ENCODE assay signal across 21 cellular contexts in genomic region chr5:151138114-151138513, GRCh38. TPM values are rescaled to one million over a fixed set of nuclear protein-coding genes. Genes with fewer than 3 reads are reported as not detected.
DNase-seq lines count a peak whose midpoint lies in the region; ATAC-seq and TF ChIP-seq lines count a peak whose summit lies in the region.
"Had no signal": no experiment of that assay in that cellular context is flagged by ENCODE, and none has a peak within 500 bp of the region (broad histone marks: within the 10 kb centered on the region; RNA-seq: fewer than 3 reads in every experiment).

No MANE protein-coding gene starts in this region.

- CTCF ChIA-PET in CD8-positive, alpha-beta T cell (lab: Charles Lee) = interaction anchor here (1.1 to 50.0 kb wide), 3 partner anchors 9 to 51 kb away, joined by 4 to 1723 read pairs (median 1723); partner anchors contain the start of gene ANXA6
- CTCF ChIA-PET in activated CD8-positive, alpha-beta T cell treated with anti-CD3 and anti-CD28 coated beads for 36 hours (lab: Charles Lee) = interaction anchor here (1.4 to 11.4 kb wide), 5 partner anchors 11 to 27 kb away, joined by 3 to 149 read pairs (median 10); no protein-coding TSS in a partner anchor

- H3K27me3 Mint-ChIP-seq in T-helper 1 cell treated with Interleukin-12 subunit alpha and Interleukin-12 subunit beta and Interleukin-4 antibody, amounts not matched to agents 30 μg/mL and 1 μg/mL, for 36 hours (ENCODE audit: low read depth) = no peaks in the 10 kb centered on the region
- no peaks in the 10 kb centered on the region for H3K27me3 Mint-ChIP-seq in CD8-positive, alpha-beta T cell (ENCODE audit: low read depth)
- no peaks in the 10 kb centered on the region for H3K27me3 Mint-ChIP-seq in activated CD8-positive, alpha-beta T cell treated with anti-CD3 and anti-CD28 coated beads for 36 hours
- H3K27me3 Mint-ChIP-seq in immature natural killer cell (ENCODE audit: low read depth in 3 of 3) = peaks cover 2 to 5% (median 2%) of the 10 kb centered on the region in 3 donors

- H3K36me3 Mint-ChIP-seq in T-helper 1 cell treated with Interleukin-12 subunit alpha and Interleukin-12 subunit beta and Interleukin-4 antibody, amounts not matched to agents 30 μg/mL and 1 μg/mL, for 36 hours (ENCODE audit: low read depth) = peaks cover 66% of the 10 kb centered on the region
- peaks cover 88% of the 10 kb centered on the region for H3K36me3 Mint-ChIP-seq in CD8-positive, alpha-beta T cell
- peaks cover 76% of the 10 kb centered on the region for H3K36me3 Mint-ChIP-seq in activated CD8-positive, alpha-beta T cell treated with anti-CD3 and anti-CD28 coated beads for 36 hours (ENCODE audit: low read depth)
- peaks cover 42 to 73% (median 43%) of the 10 kb centered on the region in 3 donors for H3K36me3 Mint-ChIP-seq in immature natural killer cell

- H3K9me3 Mint-ChIP-seq in T-helper 1 cell treated with Interleukin-12 subunit alpha and Interleukin-12 subunit beta and Interleukin-4 antibody, amounts not matched to agents 30 μg/mL and 1 μg/mL, for 36 hours = no peaks in the 10 kb centered on the region
- no peaks in the 10 kb centered on the region for H3K9me3 Mint-ChIP-seq in CD8-positive, alpha-beta T cell
- no peaks in the 10 kb centered on the region for H3K9me3 Mint-ChIP-seq in activated CD8-positive, alpha-beta T cell treated with anti-CD3 and anti-CD28 coated beads for 36 hours
- H3K9me3 Mint-ChIP-seq in immature natural killer cell = no peaks in the 10 kb centered on the region
- H3K9me3 Mint-ChIP-seq: endodermal cell had no signal

- H3K4me3 ChIP-seq in CD8-positive, alpha-beta T cell (ENCODE audit: low read depth, low read length) = no peak overlapping the region
- H3K4me3 ChIP-seq in coronary artery = no peak overlapping the region
- H3K4me3 ChIP-seq: colonic mucosa, lower lobe of right lung, SJSA1 had no signal

- no peaks in the 10 kb centered on the region for H3K9me3 ChIP-seq in CD8-positive, alpha-beta T cell (ENCODE audit: low read length)
- H3K9me3 ChIP-seq: colonic mucosa, lower lobe of right lung, SJSA1 had no signal

- H3K36me3 ChIP-seq in CD8-positive, alpha-beta T cell (ENCODE audit: insufficient read depth, low read length) = peaks cover 61% of the 10 kb centered on the region
- H3K36me3 ChIP-seq: colonic mucosa had no signal

- POLR2A ChIA-PET in CD8-positive, alpha-beta T cell (lab: Charles Lee) = interaction anchor here (0.8 to 3.2 kb wide), 4 partner anchors 9 to 12 kb away, joined by 3 to 15 read pairs (median 7); no protein-coding TSS in a partner anchor
- POLR2A ChIA-PET in activated CD8-positive, alpha-beta T cell treated with anti-CD3 and anti-CD28 coated beads for 36 hours (lab: Charles Lee) = interaction anchor here (0.9 to 1.3 kb wide), 2 partner anchors 11 to 13 kb away, joined by 5 to 6 read pairs; no protein-coding TSS in a partner anchor

- peak overlapping the region; percentile 60 for H3K27ac Mint-ChIP-seq in T-helper 1 cell treated with Interleukin-12 subunit alpha and Interleukin-12 subunit beta and Interleukin-4 antibody, amounts not matched to agents 30 μg/mL and 1 μg/mL, for 36 hours
- peak overlapping the region; percentile 88 for H3K27ac Mint-ChIP-seq in CD8-positive, alpha-beta T cell
- peak overlapping the region; percentile 44 for H3K27ac Mint-ChIP-seq in activated CD8-positive, alpha-beta T cell treated with anti-CD3 and anti-CD28 coated beads for 36 hours
- H3K27ac Mint-ChIP-seq in immature natural killer cell = peak overlapping the region; percentile 88 to 97 (median 92)
- H3K27ac Mint-ChIP-seq: endodermal cell had no signal

- no peak overlapping the region for H3K27ac ChIP-seq in CD8-positive, alpha-beta T cell (ENCODE audit: low read depth, low read length)
- H3K27ac ChIP-seq in coronary artery = no peak overlapping the region
- H3K27ac ChIP-seq: 22Rv1, colonic mucosa, lower lobe of right lung, SJSA1 had no signal

- intact Hi-C loops in CD8-positive, alpha-beta T cell (cut with DNase I, micrococcal nuclease) = no loop called here
- intact Hi-C loops in activated CD8-positive, alpha-beta T cell treated with anti-CD3 and anti-CD28 coated beads for 36 hours (cut with micrococcal nuclease) = no loop called here

- no peak overlapping the region for H3K4me3 Mint-ChIP-seq in T-helper 1 cell treated with Interleukin-12 subunit alpha and Interleukin-12 subunit beta and Interleukin-4 antibody, amounts not matched to agents 30 μg/mL and 1 μg/mL, for 36 hours
- H3K4me3 Mint-ChIP-seq in CD8-positive, alpha-beta T cell = no peak overlapping the region
- no peak overlapping the region for H3K4me3 Mint-ChIP-seq in activated CD8-positive, alpha-beta T cell treated with anti-CD3 and anti-CD28 coated beads for 36 hours
- peak overlapping the region; percentile 28 to 67 (median 63) for H3K4me3 Mint-ChIP-seq in immature natural killer cell
- H3K4me3 Mint-ChIP-seq: endodermal cell had no signal

- H3K4me1 ChIP-seq in CD8-positive, alpha-beta T cell (ENCODE audit: insufficient read depth, low read length) = peaks cover 65% of the 10 kb centered on the region
- H3K4me1 ChIP-seq: colonic mucosa, SJSA1 had no signal

- no peak for DNase-seq in T-helper 1 cell
- no peak for DNase-seq in CD8-positive, alpha-beta T cell
- DNase-seq in activated CD8-positive, alpha-beta T cell treated with anti-CD3 and anti-CD28 coated beads for 36 hours = no peak
- no peak for DNase-seq in immature natural killer cell
- DNase-seq in coronary artery (ENCODE audit: low spot score) = no peak
- DNase-seq: colonic mucosa; DMS53; endodermal cell; GDM1; lower lobe of right lung; NCI-H1048; NCI-H187 treated with DMSO at 0.1 percent for 48 hours; NCI-H526 treated with DMSO at 0.1 percent for 48 hours; stimulated activated CD8-positive, alpha-beta memory T cell treated with anti-CD3 and anti-CD28 coated beads, Interleukin-4, amount 100 ng/mL, for 48 hours; T-helper 2 cell had no signal

- no peak for ATAC-seq in CD8-positive, alpha-beta T cell
- ATAC-seq in activated CD8-positive, alpha-beta T cell treated with anti-CD3 and anti-CD28 coated beads for 36 hours = no peak
- ATAC-seq in GM21360 (IDR thresholded peaks at IDR 0.05; ENCODE audit: unreplicated experiment) (no peak), HG03342 (IDR thresholded peaks at IDR 0.05; ENCODE audit: unreplicated experiment) (no peak)
- ATAC-seq: HepG2 had no signal

- H3K4me1 Mint-ChIP-seq in T-helper 1 cell treated with Interleukin-12 subunit alpha and Interleukin-12 subunit beta and Interleukin-4 antibody, amounts not matched to agents 30 μg/mL and 1 μg/mL, for 36 hours (ENCODE audit: low read depth) = peaks cover 67% of the 10 kb centered on the region
- H3K4me1 Mint-ChIP-seq in CD8-positive, alpha-beta T cell (ENCODE audit: low read depth) = peaks cover 79% of the 10 kb centered on the region
- H3K4me1 Mint-ChIP-seq in activated CD8-positive, alpha-beta T cell treated with anti-CD3 and anti-CD28 coated beads for 36 hours (ENCODE audit: low read depth) = peaks cover 64% of the 10 kb centered on the region
- peaks cover 60 to 75% of the 10 kb centered on the region in 2 donors for H3K4me1 Mint-ChIP-seq in immature natural killer cell

- no peak for TF ChIP-seq CTCF in CD8-positive, alpha-beta T cell (IDR thresholded peaks at IDR 0.05)
- no peak for TF ChIP-seq CTCF in activated CD8-positive, alpha-beta T cell treated with anti-CD3 and anti-CD28 coated beads for 36 hours (IDR thresholded peaks at IDR 0.05)
- TF ChIP-seq CTCF in coronary artery (IDR thresholded peaks at IDR 0.05) = no peak

- H3K27me3 ChIP-seq in CD8-positive, alpha-beta T cell (ENCODE audit: insufficient read depth, low read length) = no peaks in the 10 kb centered on the region
- H3K27me3 ChIP-seq: colonic mucosa, SJSA1 had no signal

RNA-seq across cellular contexts. Expression of gene ANXA6, which starts 19.5 kb away (rescaled TPM):
- total RNA-seq in CD8-positive, alpha-beta T cell = 10 to 100 TPM; 83.5 to 89.4 TPM
- 100 to 1,000 TPM; 328 to 336 TPM for total RNA-seq in activated CD8-positive, alpha-beta T cell treated with anti-CD3 and anti-CD28 coated beads for 36 hours
- polyA plus RNA-seq in immature natural killer cell = 100 to 1,000 TPM; 313 to 679 (median 395) TPM

RNA-seq across cellular contexts. Expression of gene TNIP1, which starts 57.3 kb away (rescaled TPM):
- total RNA-seq in CD8-positive, alpha-beta T cell = 100 to 1,000 TPM; 133 to 134 TPM
- 100 to 1,000 TPM; 222 TPM for total RNA-seq in activated CD8-positive, alpha-beta T cell treated with anti-CD3 and anti-CD28 coated beads for 36 hours
- polyA plus RNA-seq in immature natural killer cell = 10 to 100 TPM; 21.8 to 62.4 (median 40.2) TPM

Comparison
In these comparisons a context has a peak if more than half of its experiments do, and no peak if none do; other contexts are left out.
1. H3K4me3 Mint-ChIP-seq: peak in immature natural killer cell (5 of 5); none in T-helper 1 cell treated with Interleukin-12 subunit alpha and Interleukin-12 subunit beta and Interleukin-4 antibody, amounts not matched to agents 30 μg/mL and 1 μg/mL, for 36 hours (single experiment), CD8-positive, alpha-beta T cell (single experiment) and activated CD8-positive, alpha-beta T cell treated with anti-CD3 and anti-CD28 coated beads for 36 hours (single experiment).
2. Peak in every context shown above with its lines, with median percentiles within 50 percentile points of each other: H3K27ac Mint-ChIP-seq.